In genomic region chr12:43835656-43836454, GRCh38 we compare ENCODE assay signal across 1 cellular context.
TF ChIP-seq lines count a peak whose summit lies in the region.

Gene TMEM117, plus strand, starts transcription at chr12:43836081.

TF ChIP-seq in HepG2, 621 proteins besides CTCF, POLR2A, EP300 and RAD21 (continued from another document and continues in another):
- TF ChIP-seq ZNF800 (CRISPR knock-in tag; IDR thresholded peaks at IDR 0.05) (no peak; the same call in 1 of the 2 replicates), POLR2AphosphoS5 (IDR thresholded peaks at IDR 0.05; ENCODE audit: low read depth, low read length) (no peak), ZBTB20 (CRISPR knock-in tag; IDR thresholded peaks at IDR 0.05; ENCODE audit: borderline replicate concordance, low read depth) (no peak), ZNF839 (CRISPR knock-in tag; IDR thresholded peaks at IDR 0.05; ENCODE audit: borderline replicate concordance) (no peak), MTA1 (CRISPR knock-in tag; IDR thresholded peaks at IDR 0.05; ENCODE audit: borderline replicate concordance) (peak; percentile 63; the same call in 1 of the 2 replicates), HNRNPL (IDR thresholded peaks at IDR 0.05; ENCODE audit: low read depth, low read length) (no peak), HIVEP1 (CRISPR knock-in tag; IDR thresholded peaks at IDR 0.05) (no peak), GABPA (IDR thresholded peaks at IDR 0.05; ENCODE audit: low read depth, low read length) (no peak), GABPA (CRISPR knock-in tag; IDR thresholded peaks at IDR 0.05; ENCODE audit: low read depth) (no peak), NRL (CRISPR knock-in tag; IDR thresholded peaks at IDR 0.05; ENCODE audit: borderline replicate concordance) (no peak), U2AF1 (optimal IDR thresholded peaks at IDR 0.05; ENCODE audit: low read depth, low read length) (no peak), ZFP36L2 (CRISPR knock-in tag; IDR thresholded peaks at IDR 0.05) (no peak), THAP9 (CRISPR knock-in tag; IDR thresholded peaks at IDR 0.05; ENCODE audit: borderline replicate concordance) (0 out of 2 replicates have a peak, but pooled peaks have one; percentile 13), EED (CRISPR knock-in tag; IDR thresholded peaks at IDR 0.05) (no peak), ZNF616 (CRISPR knock-in tag; IDR thresholded peaks at IDR 0.05; ENCODE audit: low read depth) (0 out of 2 replicates have a peak, but pooled peaks have one; percentile 29), ZNF441 (CRISPR knock-in tag; IDR thresholded peaks at IDR 0.05; ENCODE audit: borderline replicate concordance) (peak; percentile 27; the same call in 1 of the 2 replicates), PLSCR1 (CRISPR knock-in tag; IDR thresholded peaks at IDR 0.05; ENCODE audit: borderline replicate concordance) (no peak), PRMT3 (CRISPR knock-in tag; IDR thresholded peaks at IDR 0.05; ENCODE audit: borderline replicate concordance, low read depth) (no peak), ARNT2 (CRISPR knock-in tag; IDR thresholded peaks at IDR 0.05; ENCODE audit: low read depth) (peak; percentile 79; the same call in 1 of the 2 replicates), ZNF747 (CRISPR knock-in tag; IDR thresholded peaks at IDR 0.05; ENCODE audit: borderline replicate concordance) (no peak), GABPB1 (CRISPR knock-in tag; IDR thresholded peaks at IDR 0.05) (peak; percentile 56; the same call in 1 of the 2 replicates), ZNF770 (CRISPR knock-in tag; IDR thresholded peaks at IDR 0.05) (no peak; the same call in 1 of the 2 replicates), MEIS2 (CRISPR knock-in tag; IDR thresholded peaks at IDR 0.05) (no peak; the same call in 1 of the 2 replicates), NR0B2 (CRISPR knock-in tag; IDR thresholded peaks at IDR 0.05) (peak; percentile 62; the same call in 1 of the 2 replicates), HOMEZ (CRISPR knock-in tag; IDR thresholded peaks at IDR 0.05; ENCODE audit: low read depth) (no peak), IRX3 (CRISPR knock-in tag; IDR thresholded peaks at IDR 0.05; ENCODE audit: borderline replicate concordance, low read depth) (no peak), ZBTB42 (CRISPR knock-in tag; IDR thresholded peaks at IDR 0.05) (no peak), NKX3-1 (CRISPR knock-in tag; IDR thresholded peaks at IDR 0.05) (peak; percentile 51; the same call in 1 of the 2 replicates), TFDP1 (CRISPR knock-in tag; IDR thresholded peaks at IDR 0.05; ENCODE audit: borderline replicate concordance) (peak; percentile 83; the same call in 1 of the 2 replicates), MBD4 (IDR thresholded peaks at IDR 0.05; ENCODE audit: borderline replicate concordance, low read length) (no peak), U2AF2 (IDR thresholded peaks at IDR 0.05; ENCODE audit: low read depth, low read length) (no peak), SRY (CRISPR knock-in tag; IDR thresholded peaks at IDR 0.05) (0 out of 2 replicates have a peak, but pooled peaks have one; percentile 56), PRDM4 (CRISPR knock-in tag; IDR thresholded peaks at IDR 0.05; ENCODE audit: borderline replicate concordance) (no peak), ATF2 (CRISPR knock-in tag; IDR thresholded peaks at IDR 0.05) (no peak), RARA (CRISPR knock-in tag; IDR thresholded peaks at IDR 0.05) (0 out of 2 replicates have a peak, but pooled peaks have one; percentile 9), RFX5 (IDR thresholded peaks at IDR 0.05; ENCODE audit: low read depth, low read length) (no peak), TBL1XR1 (IDR thresholded peaks at IDR 0.05; ENCODE audit: borderline replicate concordance, low read length, partially characterized antibody) (no peak), ZNF543 (CRISPR knock-in tag; IDR thresholded peaks at IDR 0.05) (peak; percentile 65), ZNF432 (CRISPR knock-in tag; IDR thresholded peaks at IDR 0.05; ENCODE audit: borderline replicate concordance) (no peak), CC2D1A (CRISPR knock-in tag; IDR thresholded peaks at IDR 0.05) (no peak), E2F2 (CRISPR knock-in tag; IDR thresholded peaks at IDR 0.05; ENCODE audit: borderline replicate concordance) (no peak), SP1 (IDR thresholded peaks at IDR 0.05) (no peak), SP1 (CRISPR knock-in tag; IDR thresholded peaks at IDR 0.05) (no peak), TAF1 (CRISPR knock-in tag; IDR thresholded peaks at IDR 0.05) (peak; percentile 35), CREBL2 (CRISPR knock-in tag; IDR thresholded peaks at IDR 0.05; ENCODE audit: borderline replicate concordance) (no peak), ZNF180 (CRISPR knock-in tag; IDR thresholded peaks at IDR 0.05; ENCODE audit: borderline replicate concordance, low read depth) (no peak)
